ENCODE assay signal across 1 cellular context in genomic region chr7:99199226-99199625, GRCh38.
TF ChIP-seq lines count a peak whose summit lies in the region.

No MANE protein-coding gene starts in this region.

TF ChIP-seq in HepG2, 621 proteins besides CTCF, POLR2A, EP300 and RAD21:
- TF ChIP-seq CBX5 (CRISPR knock-in tag; IDR thresholded peaks at IDR 0.05; ENCODE audit: borderline replicate concordance): no peak
- TF ChIP-seq SOX13 (IDR thresholded peaks at IDR 0.05): peak; percentile 55; the same call in 1 of the 2 replicates
- peak in 1 of 2 experiments; percentile 82; a peak in 2 of 4 replicates for TF ChIP-seq SOX13 (CRISPR knock-in tag; conservative IDR thresholded peaks at IDR 0.05 in 1 of 2, IDR thresholded peaks at IDR 0.05 in 1 of 2)
- no peak for TF ChIP-seq ZBTB49 (CRISPR knock-in tag; IDR thresholded peaks at IDR 0.05; ENCODE audit: borderline replicate concordance)
- peak; percentile 40; the same call in 1 of the 2 replicates for TF ChIP-seq TCF7 (IDR thresholded peaks at IDR 0.05; ENCODE audit: low read depth)
- TF ChIP-seq KAT2B (IDR thresholded peaks at IDR 0.05; ENCODE audit: borderline replicate concordance, low read depth, low read length): peak; percentile 68
- TF ChIP-seq ONECUT2 (CRISPR knock-in tag; IDR thresholded peaks at IDR 0.05): peak; percentile 47; the same call in 1 of the 2 replicates
- peak; percentile 25; the same call in 1 of the 2 replicates for TF ChIP-seq GATAD2A (CRISPR knock-in tag; IDR thresholded peaks at IDR 0.05)
- no peak for TF ChIP-seq SOX6 (IDR thresholded peaks at IDR 0.05)
- peak; percentile 72 for TF ChIP-seq SOX6 (CRISPR knock-in tag; IDR thresholded peaks at IDR 0.05)
- TF ChIP-seq CREB1 (IDR thresholded peaks at IDR 0.05): no peak
- 0 out of 2 replicates have a peak, but pooled peaks have one; percentile 15 for TF ChIP-seq CREB1 (CRISPR knock-in tag; IDR thresholded peaks at IDR 0.05)
- no peak for TF ChIP-seq ZNF839 (CRISPR knock-in tag; IDR thresholded peaks at IDR 0.05; ENCODE audit: borderline replicate concordance)
- TF ChIP-seq SOX5 (CRISPR knock-in tag; IDR thresholded peaks at IDR 0.05; ENCODE audit: borderline replicate concordance): peak; percentile 32; the same call in 1 of the 2 replicates
